ENCODE assay signal across 8 cellular contexts in genomic region chr17:40099627-40100418, GRCh38. TPM values are rescaled to one million over a fixed set of nuclear protein-coding genes. Genes with fewer than 3 reads are reported as not detected.
DNase-seq lines count a peak whose midpoint lies in the region; ATAC-seq and TF ChIP-seq lines count a peak whose summit lies in the region.

No MANE protein-coding gene starts in this region.

- peaks cover 76% of the 10 kb centered on the region for H3K4me1 Mint-ChIP-seq in activated naive CD8-positive, alpha-beta T cell treated with anti-CD3 and anti-CD28 coated beads, Interleukin-2, amount 10 ng/mL, durations not matched to agents 7 days and 5 days

- intact Hi-C loops in Right ventricle myocardium inferior (cut with DNase I) = loop anchor here (1.0 to 10.0 kb wide), 2 partner anchors 11 to 245 kb away; no protein-coding TSS in a partner anchor
- intact Hi-C loops in cardiac septum (cut with DNase I) = loop anchor here (1.0 to 2.0 kb wide), 3 partner anchors 8 to 29 kb away; no protein-coding TSS in a partner anchor

- peak overlapping the region; percentile 94 for H3K27ac ChIP-seq in stomach smooth muscle (ENCODE audit: low read length)

- ATAC-seq in Right ventricle myocardium inferior (peak; percentile 1), GM18505 (IDR thresholded peaks at IDR 0.05; ENCODE audit: unreplicated experiment) (no peak)
- ATAC-seq in activated naive CD8-positive, alpha-beta T cell treated with anti-CD3 and anti-CD28 coated beads, Interleukin-2, amount 10 ng/mL, durations not matched to agents 7 days and 5 days (ENCODE audit: low read depth) = no peak

- H3K9me3 Mint-ChIP-seq in activated naive CD8-positive, alpha-beta T cell treated with anti-CD3 and anti-CD28 coated beads, Interleukin-2, amount 10 ng/mL, durations not matched to agents 7 days and 5 days = no peaks in the 10 kb centered on the region

- H3K27me3 ChIP-seq in iPS-15b (ENCODE audit: control insufficient read depth, insufficient read depth, low read length) (peaks cover 10% of the 10 kb centered on the region), stomach smooth muscle (ENCODE audit: control insufficient read depth in 1 of 2, insufficient read depth in 2 of 2, low read length in 2 of 2) (no peaks in the 10 kb centered on the region)

- H3K9me3 ChIP-seq in iPS-15b (ENCODE audit: control insufficient read depth, insufficient read depth, low read length) (no peaks in the 10 kb centered on the region), stomach smooth muscle (ENCODE audit: control insufficient read depth in 2 of 2, low read length in 2 of 2) (no peaks in the 10 kb centered on the region)

- H3K27ac Mint-ChIP-seq in activated naive CD8-positive, alpha-beta T cell treated with anti-CD3 and anti-CD28 coated beads, Interleukin-2, amount 10 ng/mL, durations not matched to agents 7 days and 5 days = peak overlapping the region; percentile 78

- peak overlapping the region; percentile 86 for H3K4me3 ChIP-seq in iPS-15b (ENCODE audit: low read depth, low read length)
- H3K4me3 ChIP-seq in stomach smooth muscle (ENCODE audit: low read length in 2 of 2) = peak overlapping the region; percentile 99 to 100

- TF ChIP-seq POLR2A in GM18505 (IDR thresholded peaks at IDR 0.05; ENCODE audit: borderline replicate concordance, extremely low read depth, insufficient read depth, insufficient read length) = no peak

- H3K4me3 Mint-ChIP-seq in activated naive CD8-positive, alpha-beta T cell treated with anti-CD3 and anti-CD28 coated beads, Interleukin-2, amount 10 ng/mL, durations not matched to agents 7 days and 5 days = peak overlapping the region; percentile 94

- peaks cover 25% of the 10 kb centered on the region for H3K4me1 ChIP-seq in iPS-15b (ENCODE audit: control insufficient read depth, insufficient read depth, low read length)
- peaks cover 73% of the 10 kb centered on the region for H3K4me1 ChIP-seq in stomach smooth muscle (ENCODE audit: control insufficient read depth, insufficient read depth, low read length)

- no peaks in the 10 kb centered on the region for H3K27me3 Mint-ChIP-seq in activated naive CD8-positive, alpha-beta T cell treated with anti-CD3 and anti-CD28 coated beads, Interleukin-2, amount 10 ng/mL, durations not matched to agents 7 days and 5 days

- H3K36me3 ChIP-seq in iPS-15b (ENCODE audit: control insufficient read depth, insufficient read depth, low read length) (peaks cover 14% of the 10 kb centered on the region), stomach smooth muscle (ENCODE audit: control insufficient read depth in 2 of 2, insufficient read depth in 2 of 2, low read length in 2 of 2) (peaks cover 28 to 30% of the 10 kb centered on the region in 2 donors)

- no peak for DNase-seq in Right ventricle myocardium inferior (ENCODE audit: missing footprints)
- no peak for DNase-seq in cardiac septum (ENCODE audit: low spot score)
- no peak for DNase-seq in activated naive CD8-positive, alpha-beta T cell treated with anti-CD3 and anti-CD28 coated beads, Interleukin-2, amount 10 ng/mL, durations not matched to agents 7 days and 5 days
- DNase-seq in DMS79 (lab: John Stamatoyannopoulos, UW) = no peak
- DNase-seq in D341Med (ENCODE audit: low spot score) = no peak

- H3K36me3 Mint-ChIP-seq in activated naive CD8-positive, alpha-beta T cell treated with anti-CD3 and anti-CD28 coated beads, Interleukin-2, amount 10 ng/mL, durations not matched to agents 7 days and 5 days = peaks cover 13% of the 10 kb centered on the region

- peak overlapping the region; percentile 41 for H3K9ac ChIP-seq in iPS-15b (ENCODE audit: low read depth, low read length)
- peak overlapping the region; percentile 90 to 92 for H3K9ac ChIP-seq in stomach smooth muscle (ENCODE audit: low read length in 2 of 2)

- POLR2A ChIA-PET in activated naive CD8-positive, alpha-beta T cell treated with anti-CD3 and anti-CD28 coated beads, Interleukin-2, amount 10 ng/mL, durations not matched to agents 7 days and 5 days (lab: Charles Lee) = interaction anchor here (0.8 to 3.5 kb wide), 9 partner anchors 12 to 223 kb away, joined by 3 to 46 read pairs (median 5); partner anchors contain the start of genes MED24, MSL1 and PSMD3

RNA-seq across cellular contexts. Expression of gene NR1D1, which starts 0.6 kb away (rescaled TPM):
- total RNA-seq in Right ventricle myocardium inferior (24.9 TPM), cardiac septum (25.8 TPM)
- 1 to 10 TPM; 5.0 to 5.8 TPM for total RNA-seq in activated naive CD8-positive, alpha-beta T cell treated with anti-CD3 and anti-CD28 coated beads, Interleukin-2, amount 10 ng/mL, durations not matched to agents 7 days and 5 days

RNA-seq across cellular contexts. Expression of gene MSL1, which starts 21.9 kb away (rescaled TPM):
- total RNA-seq in Right ventricle myocardium inferior = 51.4 TPM
- total RNA-seq in cardiac septum = 53.7 TPM
- 100 to 1,000 TPM; 107 to 110 TPM for total RNA-seq in activated naive CD8-positive, alpha-beta T cell treated with anti-CD3 and anti-CD28 coated beads, Interleukin-2, amount 10 ng/mL, durations not matched to agents 7 days and 5 days

RNA-seq across cellular contexts. Expression of gene THRA, which starts 37.1 kb away (rescaled TPM):
- 88.3 TPM for total RNA-seq in Right ventricle myocardium inferior
- total RNA-seq in cardiac septum = 66.8 TPM
- total RNA-seq in activated naive CD8-positive, alpha-beta T cell treated with anti-CD3 and anti-CD28 coated beads, Interleukin-2, amount 10 ng/mL, durations not matched to agents 7 days and 5 days = 10 to 100 TPM; 19.9 to 20.3 TPM

RNA-seq across cellular contexts. Expression of gene CASC3, which starts 40.5 kb away (rescaled TPM):
- total RNA-seq in Right ventricle myocardium inferior (49.1 TPM), cardiac septum (54.8 TPM)
- total RNA-seq in activated naive CD8-positive, alpha-beta T cell treated with anti-CD3 and anti-CD28 coated beads, Interleukin-2, amount 10 ng/mL, durations not matched to agents 7 days and 5 days = 100 to 1,000 TPM; 100 to 101 TPM

RNA-seq across cellular contexts. Expression of gene MED24, which starts 45.6 kb away (rescaled TPM):
- total RNA-seq in Right ventricle myocardium inferior (53.9 TPM), cardiac septum (56.4 TPM)
- 10 to 100 TPM; 87.0 to 89.9 TPM for total RNA-seq in activated naive CD8-positive, alpha-beta T cell treated with anti-CD3 and anti-CD28 coated beads, Interleukin-2, amount 10 ng/mL, durations not matched to agents 7 days and 5 days
